1 cellular context compared by ENCODE assay signal in the genomic region with DNA sequence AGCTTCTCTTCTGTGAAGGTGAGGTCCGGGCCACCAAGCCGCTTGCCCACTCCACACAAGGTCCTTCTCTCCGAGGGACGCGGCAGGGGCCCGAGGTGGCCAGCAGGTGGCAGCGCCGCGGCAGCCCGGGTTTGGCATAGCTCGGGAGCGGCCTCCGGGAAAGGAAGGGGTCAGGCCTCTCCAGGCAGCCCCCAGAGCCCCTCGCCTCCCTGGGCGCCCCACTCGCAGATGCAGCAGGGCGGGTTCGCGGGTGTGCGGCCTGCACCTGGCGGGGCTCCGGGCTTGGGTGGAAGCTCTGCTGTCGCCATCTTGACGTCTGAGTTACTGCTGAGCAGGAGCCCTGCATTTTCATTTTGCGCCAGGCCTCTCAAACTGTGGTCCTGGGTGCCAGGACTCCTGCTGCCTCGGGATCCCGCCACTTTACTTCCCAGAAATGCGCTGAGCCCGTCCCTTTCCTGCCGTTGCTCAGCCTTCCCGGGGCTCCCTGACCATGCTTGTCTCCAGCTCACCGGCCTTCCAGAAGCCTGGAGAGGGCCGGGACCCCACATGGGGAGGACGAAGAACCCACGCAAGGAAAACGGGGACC.
TF ChIP-seq lines count a peak whose summit lies in the region.

No MANE protein-coding gene starts in this region.

TF ChIP-seq in GM12878, 131 proteins besides CTCF, POLR2A, EP300 and RAD21 (continued from another document):
- TF ChIP-seq, protein P1, sequence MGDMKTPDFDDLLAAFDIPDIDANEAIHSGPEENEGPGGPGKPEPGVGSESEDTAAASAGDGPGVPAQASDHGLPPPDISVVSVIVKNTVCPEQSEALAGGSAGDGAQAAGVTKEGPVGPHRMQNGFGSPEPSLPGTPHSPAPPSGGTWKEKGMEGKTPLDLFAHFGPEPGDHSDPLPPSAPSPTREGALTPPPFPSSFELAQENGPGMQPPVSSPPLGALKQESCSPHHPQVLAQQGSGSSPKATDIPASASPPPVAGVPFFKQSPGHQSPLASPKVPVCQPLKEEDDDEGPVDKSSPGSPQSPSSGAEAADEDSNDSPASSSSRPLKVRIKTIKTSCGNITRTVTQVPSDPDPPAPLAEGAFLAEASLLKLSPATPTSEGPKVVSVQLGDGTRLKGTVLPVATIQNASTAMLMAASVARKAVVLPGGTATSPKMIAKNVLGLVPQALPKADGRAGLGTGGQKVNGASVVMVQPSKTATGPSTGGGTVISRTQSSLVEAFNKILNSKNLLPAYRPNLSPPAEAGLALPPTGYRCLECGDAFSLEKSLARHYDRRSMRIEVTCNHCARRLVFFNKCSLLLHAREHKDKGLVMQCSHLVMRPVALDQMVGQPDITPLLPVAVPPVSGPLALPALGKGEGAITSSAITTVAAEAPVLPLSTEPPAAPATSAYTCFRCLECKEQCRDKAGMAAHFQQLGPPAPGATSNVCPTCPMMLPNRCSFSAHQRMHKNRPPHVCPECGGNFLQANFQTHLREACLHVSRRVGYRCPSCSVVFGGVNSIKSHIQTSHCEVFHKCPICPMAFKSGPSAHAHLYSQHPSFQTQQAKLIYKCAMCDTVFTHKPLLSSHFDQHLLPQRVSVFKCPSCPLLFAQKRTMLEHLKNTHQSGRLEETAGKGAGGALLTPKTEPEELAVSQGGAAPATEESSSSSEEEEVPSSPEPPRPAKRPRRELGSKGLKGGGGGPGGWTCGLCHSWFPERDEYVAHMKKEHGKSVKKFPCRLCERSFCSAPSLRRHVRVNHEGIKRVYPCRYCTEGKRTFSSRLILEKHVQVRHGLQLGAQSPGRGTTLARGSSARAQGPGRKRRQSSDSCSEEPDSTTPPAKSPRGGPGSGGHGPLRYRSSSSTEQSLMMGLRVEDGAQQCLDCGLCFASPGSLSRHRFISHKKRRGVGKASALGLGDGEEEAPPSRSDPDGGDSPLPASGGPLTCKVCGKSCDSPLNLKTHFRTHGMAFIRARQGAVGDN (IDR thresholded peaks at IDR 0.05): peak; percentile 54
- TF ChIP-seq, protein P2, sequence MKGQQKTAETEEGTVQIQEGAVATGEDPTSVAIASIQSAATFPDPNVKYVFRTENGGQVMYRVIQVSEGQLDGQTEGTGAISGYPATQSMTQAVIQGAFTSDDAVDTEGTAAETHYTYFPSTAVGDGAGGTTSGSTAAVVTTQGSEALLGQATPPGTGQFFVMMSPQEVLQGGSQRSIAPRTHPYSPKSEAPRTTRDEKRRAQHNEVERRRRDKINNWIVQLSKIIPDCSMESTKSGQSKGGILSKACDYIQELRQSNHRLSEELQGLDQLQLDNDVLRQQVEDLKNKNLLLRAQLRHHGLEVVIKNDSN (IDR thresholded peaks at IDR 0.05; ENCODE audit: borderline replicate concordance, extremely low read length, insufficient read depth, low read depth, low read length): no peak
- TF ChIP-seq ESRRA (IDR thresholded peaks at IDR 0.05; ENCODE audit: low read length) (no peak), RCOR1 (conservative IDR thresholded peaks at IDR 0.05; ENCODE audit: low read depth, low read length) (no peak), SREBF2 (IDR thresholded peaks at IDR 0.05; ENCODE audit: low read length) (no peak), SPI1 (IDR thresholded peaks at IDR 0.05; ENCODE audit: borderline replicate concordance, insufficient read depth, low read depth, low read length) (no peak), LARP7 (IDR thresholded peaks at IDR 0.05) (no peak; the same call in 1 of the 2 replicates), ZZZ3 (IDR thresholded peaks at IDR 0.05; ENCODE audit: control insufficient read depth, insufficient read length, low read depth) (no peak), TAF1 (IDR thresholded peaks at IDR 0.05; ENCODE audit: borderline replicate concordance, low read depth, low read length) (peak; percentile 68; the same call in 1 of the 2 replicates), GATAD2B (conservative IDR thresholded peaks at IDR 0.05; ENCODE audit: low read depth) (peak; percentile 90), IRF4 (IDR thresholded peaks at IDR 0.05; ENCODE audit: low read depth, low read length) (no peak), YY1 (IDR thresholded peaks at IDR 0.05; ENCODE audit: low read depth, low read length) (peak; percentile 88), PML (IDR thresholded peaks at IDR 0.05; ENCODE audit: low read length) (no peak), CHD4 (IDR thresholded peaks at IDR 0.05) (no peak), ZNF622 (IDR thresholded peaks at IDR 0.05) (no peak), HDAC2 (IDR thresholded peaks at IDR 0.05) (no peak), NRF1 (conservative IDR thresholded peaks at IDR 0.05; ENCODE audit: low read depth, low read length) (no peak), ZNF384 (IDR thresholded peaks at IDR 0.05; ENCODE audit: borderline replicate concordance, low read depth, low read length) (no peak), MTA2 (IDR thresholded peaks at IDR 0.05; ENCODE audit: low read depth) (no peak), BACH1 (IDR thresholded peaks at IDR 0.05; ENCODE audit: borderline replicate concordance) (peak; percentile 42; the same call in 1 of the 2 replicates)
- TF ChIP-seq, protein P3, sequence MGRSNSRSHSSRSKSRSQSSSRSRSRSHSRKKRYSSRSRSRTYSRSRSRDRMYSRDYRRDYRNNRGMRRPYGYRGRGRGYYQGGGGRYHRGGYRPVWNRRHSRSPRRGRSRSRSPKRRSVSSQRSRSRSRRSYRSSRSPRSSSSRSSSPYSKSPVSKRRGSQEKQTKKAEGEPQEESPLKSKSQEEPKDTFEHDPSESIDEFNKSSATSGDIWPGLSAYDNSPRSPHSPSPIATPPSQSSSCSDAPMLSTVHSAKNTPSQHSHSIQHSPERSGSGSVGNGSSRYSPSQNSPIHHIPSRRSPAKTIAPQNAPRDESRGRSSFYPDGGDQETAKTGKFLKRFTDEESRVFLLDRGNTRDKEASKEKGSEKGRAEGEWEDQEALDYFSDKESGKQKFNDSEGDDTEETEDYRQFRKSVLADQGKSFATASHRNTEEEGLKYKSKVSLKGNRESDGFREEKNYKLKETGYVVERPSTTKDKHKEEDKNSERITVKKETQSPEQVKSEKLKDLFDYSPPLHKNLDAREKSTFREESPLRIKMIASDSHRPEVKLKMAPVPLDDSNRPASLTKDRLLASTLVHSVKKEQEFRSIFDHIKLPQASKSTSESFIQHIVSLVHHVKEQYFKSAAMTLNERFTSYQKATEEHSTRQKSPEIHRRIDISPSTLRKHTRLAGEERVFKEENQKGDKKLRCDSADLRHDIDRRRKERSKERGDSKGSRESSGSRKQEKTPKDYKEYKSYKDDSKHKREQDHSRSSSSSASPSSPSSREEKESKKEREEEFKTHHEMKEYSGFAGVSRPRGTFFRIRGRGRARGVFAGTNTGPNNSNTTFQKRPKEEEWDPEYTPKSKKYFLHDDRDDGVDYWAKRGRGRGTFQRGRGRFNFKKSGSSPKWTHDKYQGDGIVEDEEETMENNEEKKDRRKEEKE (IDR thresholded peaks at IDR 0.05): no peak
- TF ChIP-seq, protein P4, sequence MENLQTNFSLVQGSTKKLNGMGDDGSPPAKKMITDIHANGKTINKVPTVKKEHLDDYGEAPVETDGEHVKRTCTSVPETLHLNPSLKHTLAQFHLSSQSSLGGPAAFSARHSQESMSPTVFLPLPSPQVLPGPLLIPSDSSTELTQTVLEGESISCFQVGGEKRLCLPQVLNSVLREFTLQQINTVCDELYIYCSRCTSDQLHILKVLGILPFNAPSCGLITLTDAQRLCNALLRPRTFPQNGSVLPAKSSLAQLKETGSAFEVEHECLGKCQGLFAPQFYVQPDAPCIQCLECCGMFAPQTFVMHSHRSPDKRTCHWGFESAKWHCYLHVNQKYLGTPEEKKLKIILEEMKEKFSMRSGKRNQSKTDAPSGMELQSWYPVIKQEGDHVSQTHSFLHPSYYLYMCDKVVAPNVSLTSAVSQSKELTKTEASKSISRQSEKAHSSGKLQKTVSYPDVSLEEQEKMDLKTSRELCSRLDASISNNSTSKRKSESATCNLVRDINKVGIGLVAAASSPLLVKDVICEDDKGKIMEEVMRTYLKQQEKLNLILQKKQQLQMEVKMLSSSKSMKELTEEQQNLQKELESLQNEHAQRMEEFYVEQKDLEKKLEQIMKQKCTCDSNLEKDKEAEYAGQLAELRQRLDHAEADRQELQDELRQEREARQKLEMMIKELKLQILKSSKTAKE (IDR thresholded peaks at IDR 0.05; ENCODE audit: low read depth, poor library complexity, severe bottlenecking): no peak
- TF ChIP-seq, protein P5, sequence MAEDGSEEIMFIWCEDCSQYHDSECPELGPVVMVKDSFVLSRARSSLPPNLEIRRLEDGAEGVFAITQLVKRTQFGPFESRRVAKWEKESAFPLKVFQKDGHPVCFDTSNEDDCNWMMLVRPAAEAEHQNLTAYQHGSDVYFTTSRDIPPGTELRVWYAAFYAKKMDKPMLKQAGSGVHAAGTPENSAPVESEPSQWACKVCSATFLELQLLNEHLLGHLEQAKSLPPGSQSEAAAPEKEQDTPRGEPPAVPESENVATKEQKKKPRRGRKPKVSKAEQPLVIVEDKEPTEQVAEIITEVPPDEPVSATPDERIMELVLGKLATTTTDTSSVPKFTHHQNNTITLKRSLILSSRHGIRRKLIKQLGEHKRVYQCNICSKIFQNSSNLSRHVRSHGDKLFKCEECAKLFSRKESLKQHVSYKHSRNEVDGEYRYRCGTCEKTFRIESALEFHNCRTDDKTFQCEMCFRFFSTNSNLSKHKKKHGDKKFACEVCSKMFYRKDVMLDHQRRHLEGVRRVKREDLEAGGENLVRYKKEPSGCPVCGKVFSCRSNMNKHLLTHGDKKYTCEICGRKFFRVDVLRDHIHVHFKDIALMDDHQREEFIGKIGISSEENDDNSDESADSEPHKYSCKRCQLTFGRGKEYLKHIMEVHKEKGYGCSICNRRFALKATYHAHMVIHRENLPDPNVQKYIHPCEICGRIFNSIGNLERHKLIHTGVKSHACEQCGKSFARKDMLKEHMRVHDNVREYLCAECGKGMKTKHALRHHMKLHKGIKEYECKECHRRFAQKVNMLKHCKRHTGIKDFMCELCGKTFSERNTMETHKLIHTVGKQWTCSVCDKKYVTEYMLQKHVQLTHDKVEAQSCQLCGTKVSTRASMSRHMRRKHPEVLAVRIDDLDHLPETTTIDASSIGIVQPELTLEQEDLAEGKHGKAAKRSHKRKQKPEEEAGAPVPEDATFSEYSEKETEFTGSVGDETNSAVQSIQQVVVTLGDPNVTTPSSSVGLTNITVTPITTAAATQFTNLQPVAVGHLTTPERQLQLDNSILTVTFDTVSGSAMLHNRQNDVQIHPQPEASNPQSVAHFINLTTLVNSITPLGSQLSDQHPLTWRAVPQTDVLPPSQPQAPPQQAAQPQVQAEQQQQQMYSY (CRISPR knock-in tag; IDR thresholded peaks at IDR 0.05): no peak
